ENCODE assay signal across 8 cellular contexts in the genomic region with DNA sequence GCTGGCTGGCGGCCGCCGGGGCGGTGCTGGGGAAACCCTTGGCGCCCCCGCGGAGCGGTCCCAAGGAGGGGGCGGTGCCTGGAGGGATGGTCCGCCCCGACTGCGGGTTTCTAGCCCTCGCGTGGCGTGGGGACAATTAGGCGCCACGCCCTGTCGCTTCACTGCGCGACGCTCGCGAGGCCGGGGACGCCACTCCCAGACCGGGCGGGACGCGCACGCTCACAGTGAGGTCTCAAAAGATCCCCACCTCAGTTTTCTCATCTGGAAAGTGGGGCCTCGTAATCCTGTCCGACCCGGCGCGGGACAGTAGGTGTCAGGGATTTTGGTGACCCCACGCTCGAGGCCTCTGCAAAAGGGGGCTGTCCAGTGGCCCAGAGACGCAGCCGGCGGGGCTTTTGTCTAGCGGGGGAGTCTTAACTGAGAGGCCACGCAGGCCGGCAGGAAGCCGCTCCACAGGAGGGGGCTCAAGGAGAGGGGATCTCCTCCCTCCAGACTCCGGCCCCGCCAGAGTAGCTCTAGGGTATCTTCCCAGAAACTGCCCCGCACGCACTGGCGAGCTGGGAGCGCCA. TPM values are rescaled to one million over a fixed set of nuclear protein-coding genes. Genes with fewer than 3 reads are reported as not detected.
A peak's percentile ranks its signal among the peaks of the same experiment; 100 is the strongest.
DNase-seq lines count a peak whose midpoint lies in the region; ATAC-seq and TF ChIP-seq lines count a peak whose summit lies in the region.

No MANE protein-coding gene starts in this region.

- H3K9me3 ChIP-seq in SK-N-SH, result no peaks in the 10 kb centered on the region
- H3K9me3 ChIP-seq in cardiac muscle cell (ENCODE audit: low read depth), result no peaks in the 10 kb centered on the region

- intact Hi-C loops in posterior vena cava (cut with DNase I), result loop anchor here (5.0 to 10.0 kb wide), 2 partner anchors 70 to 73 kb away; a partner anchor contains a TSS

- H3K4me1 ChIP-seq in SK-N-SH (ENCODE audit: control insufficient read depth in 1 of 2, insufficient read depth in 2 of 2, low read depth in 1 of 2, low read length in 1 of 2) (peaks cover 0 to 36% of the 10 kb centered on the region in 2 experiments; a peak in 2 of 4 replicates), cardiac muscle cell (ENCODE audit: low read depth) (peaks cover 23% of the 10 kb centered on the region)

- H3K27ac ChIP-seq in SK-N-SH (ENCODE audit: low read depth in 2 of 2, low read length in 1 of 2) (peak overlapping the region; percentile 92 to 95), cardiac muscle cell (peak overlapping the region; percentile 97)

- peaks cover 51% of the 10 kb centered on the region for H3K79me2 ChIP-seq in SK-N-SH (ENCODE audit: insufficient read depth)

- H3K9me3 Mint-ChIP-seq in activated naive CD8-positive, alpha-beta T cell (ENCODE audit: low read depth), result no peaks in the 10 kb centered on the region

- H3K4me1 Mint-ChIP-seq in activated naive CD8-positive, alpha-beta T cell (ENCODE audit: low read depth), result peaks cover 30% of the 10 kb centered on the region

- H3K36me3 ChIP-seq in SK-N-SH (replicated peaks in 1 of 2; ENCODE audit: control insufficient read depth in 1 of 2, insufficient read depth in 2 of 2, low read length in 1 of 2) (peaks cover 0 to 16% of the 10 kb centered on the region in 2 experiments), cardiac muscle cell (peaks cover 6% of the 10 kb centered on the region)

- peak overlapping the region; percentile 98 for H3K9ac ChIP-seq in SK-N-SH

- H3K36me3 Mint-ChIP-seq in activated naive CD8-positive, alpha-beta T cell, result no peaks in the 10 kb centered on the region

- CTCF ChIA-PET in SK-N-SH (lab: Yijun Ruan, JAX), result interaction anchor here (0.6 to 39.4 kb wide), 10 partner anchors 16 to 622 kb away, joined by 3 to 1109 read pairs (median 4); a partner anchor contains a TSS

- no peak for TF ChIP-seq RAD21 in SK-N-SH (IDR thresholded peaks at IDR 0.05; ENCODE audit: low read length)

- peak; percentile 73 for DNase-seq in CMK (ENCODE audit: low read depth)
- DNase-seq in HUDEP-2 (lab: John Stamatoyannopoulos, UW; ENCODE audit: unreplicated experiment in 76 of 76), result peak in 61 of 76 experiments; percentile 11 to 81 (median 58)
- DNase-seq in SK-N-SH, result peak; percentile 71
- peak; percentile 84 to 86 for DNase-seq in cardiac muscle cell (ENCODE audit: low read depth in 1 of 2, low spot score in 1 of 2)
- DNase-seq in posterior vena cava (ENCODE audit: low spot score), result peak; percentile 94
- DNase-seq in ureter (ENCODE audit: low spot score), result peak; percentile 83

- 1% methylated on average over 15 of the region's 50 CpGs for WGBS in SK-N-SH (ENCODE audit: low lambda C conversion rate)

- TF ChIP-seq EP300 in SK-N-SH (IDR thresholded peaks at IDR 0.05; ENCODE audit: borderline replicate concordance in 1 of 2, low read depth in 1 of 2, low read length in 1 of 2), result no peak

- TF ChIP-seq CTCF in SK-N-SH (IDR thresholded peaks at IDR 0.05), result no peak
- no peak for TF ChIP-seq CTCF in cardiac muscle cell (IDR thresholded peaks at IDR 0.05; ENCODE audit: low read depth, low read length)

- H3K27me3 Mint-ChIP-seq in activated naive CD8-positive, alpha-beta T cell, result no peaks in the 10 kb centered on the region

- H3K27ac Mint-ChIP-seq in activated naive CD8-positive, alpha-beta T cell, result peak overlapping the region; percentile 92

- no peaks in the 10 kb centered on the region for H3K9me2 ChIP-seq in SK-N-SH

- peak overlapping the region; percentile 91 for H3K4me3 Mint-ChIP-seq in activated naive CD8-positive, alpha-beta T cell

- H3F3A ChIP-seq in SK-N-SH (replicated peaks; ENCODE audit: insufficient read depth), result peaks cover 11% of the 10 kb centered on the region

- H3K27me3 ChIP-seq in SK-N-SH (ENCODE audit: insufficient read depth), result no peaks in the 10 kb centered on the region
- no peaks in the 10 kb centered on the region for H3K27me3 ChIP-seq in cardiac muscle cell

- peaks cover 39% of the 10 kb centered on the region for H4K20me1 ChIP-seq in SK-N-SH (ENCODE audit: insufficient read depth)

- POLR2A ChIA-PET in SK-N-SH (lab: Yijun Ruan, JAX), result interaction anchor here (0.8 to 4.3 kb wide), 8 partner anchors 16 to 154 kb away, joined by 3 to 33 read pairs (median 5); a partner anchor contains a TSS

- ATAC-seq in GM21360 (IDR thresholded peaks at IDR 0.05; ENCODE audit: unreplicated experiment), result peak; percentile 46

- H2AFZ ChIP-seq in SK-N-SH (ENCODE audit: low read depth), result peak overlapping the region; percentile 93

- H3K4me2 ChIP-seq in SK-N-SH, result peak overlapping the region; percentile 96

- H3K4me3 ChIP-seq in SK-N-SH (ENCODE audit: low read depth in 2 of 2, low read length in 1 of 2) (peak overlapping the region; percentile 98 to 99), cardiac muscle cell (peak overlapping the region; percentile 94)

TF ChIP-seq in SK-N-SH, 30 proteins besides CTCF, POLR2A, EP300 and RAD21 (continues in another document):
- no peak; the same call in 1 of the 2 replicates for TF ChIP-seq MXI1 (IDR thresholded peaks at IDR 0.05; ENCODE audit: low read depth, low read length)
- no peak for TF ChIP-seq RFX5 (IDR thresholded peaks at IDR 0.05; ENCODE audit: low read length)
- TF ChIP-seq SIN3A (IDR thresholded peaks at IDR 0.05; ENCODE audit: borderline replicate concordance, low read depth, low read length), result no peak
- TF ChIP-seq YY1 (IDR thresholded peaks at IDR 0.05; ENCODE audit: low read depth), result no peak
- TF ChIP-seq MEF2A (IDR thresholded peaks at IDR 0.05; ENCODE audit: borderline replicate concordance, low read depth), result no peak
- TF ChIP-seq CHD2 (IDR thresholded peaks at IDR 0.05; ENCODE audit: low read length, partially characterized antibody), result peak; percentile 85
- TF ChIP-seq, protein P1, sequence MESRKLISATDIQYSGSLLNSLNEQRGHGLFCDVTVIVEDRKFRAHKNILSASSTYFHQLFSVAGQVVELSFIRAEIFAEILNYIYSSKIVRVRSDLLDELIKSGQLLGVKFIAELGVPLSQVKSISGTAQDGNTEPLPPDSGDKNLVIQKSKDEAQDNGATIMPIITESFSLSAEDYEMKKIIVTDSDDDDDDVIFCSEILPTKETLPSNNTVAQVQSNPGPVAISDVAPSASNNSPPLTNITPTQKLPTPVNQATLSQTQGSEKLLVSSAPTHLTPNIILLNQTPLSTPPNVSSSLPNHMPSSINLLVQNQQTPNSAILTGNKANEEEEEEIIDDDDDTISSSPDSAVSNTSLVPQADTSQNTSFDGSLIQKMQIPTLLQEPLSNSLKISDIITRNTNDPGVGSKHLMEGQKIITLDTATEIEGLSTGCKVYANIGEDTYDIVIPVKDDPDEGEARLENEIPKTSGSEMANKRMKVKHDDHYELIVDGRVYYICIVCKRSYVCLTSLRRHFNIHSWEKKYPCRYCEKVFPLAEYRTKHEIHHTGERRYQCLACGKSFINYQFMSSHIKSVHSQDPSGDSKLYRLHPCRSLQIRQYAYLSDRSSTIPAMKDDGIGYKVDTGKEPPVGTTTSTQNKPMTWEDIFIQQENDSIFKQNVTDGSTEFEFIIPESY (IDR thresholded peaks at IDR 0.05; ENCODE audit: borderline replicate concordance, low read depth), result peak; percentile 71
- TF ChIP-seq, protein P2, sequence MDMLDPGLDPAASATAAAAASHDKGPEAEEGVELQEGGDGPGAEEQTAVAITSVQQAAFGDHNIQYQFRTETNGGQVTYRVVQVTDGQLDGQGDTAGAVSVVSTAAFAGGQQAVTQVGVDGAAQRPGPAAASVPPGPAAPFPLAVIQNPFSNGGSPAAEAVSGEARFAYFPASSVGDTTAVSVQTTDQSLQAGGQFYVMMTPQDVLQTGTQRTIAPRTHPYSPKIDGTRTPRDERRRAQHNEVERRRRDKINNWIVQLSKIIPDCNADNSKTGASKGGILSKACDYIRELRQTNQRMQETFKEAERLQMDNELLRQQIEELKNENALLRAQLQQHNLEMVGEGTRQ (IDR thresholded peaks at IDR 0.05; ENCODE audit: borderline replicate concordance, low read depth, low read length), result no peak
- TF ChIP-seq RCOR1 (IDR thresholded peaks at IDR 0.05; ENCODE audit: low read length), result peak; percentile 28; the same call in 1 of the 2 replicates
- no peak for TF ChIP-seq SMC3 (IDR thresholded peaks at IDR 0.05; ENCODE audit: low read depth, low read length)
- no peak for TF ChIP-seq TCF12 (IDR thresholded peaks at IDR 0.05)
- TF ChIP-seq NFIC (IDR thresholded peaks at IDR 0.05; ENCODE audit: borderline replicate concordance), result peak; percentile 52
- no peak; the same call in 1 of the 2 replicates for TF ChIP-seq NRF1 (IDR thresholded peaks at IDR 0.05; ENCODE audit: low read depth, low read length)
- TF ChIP-seq, protein P3, sequence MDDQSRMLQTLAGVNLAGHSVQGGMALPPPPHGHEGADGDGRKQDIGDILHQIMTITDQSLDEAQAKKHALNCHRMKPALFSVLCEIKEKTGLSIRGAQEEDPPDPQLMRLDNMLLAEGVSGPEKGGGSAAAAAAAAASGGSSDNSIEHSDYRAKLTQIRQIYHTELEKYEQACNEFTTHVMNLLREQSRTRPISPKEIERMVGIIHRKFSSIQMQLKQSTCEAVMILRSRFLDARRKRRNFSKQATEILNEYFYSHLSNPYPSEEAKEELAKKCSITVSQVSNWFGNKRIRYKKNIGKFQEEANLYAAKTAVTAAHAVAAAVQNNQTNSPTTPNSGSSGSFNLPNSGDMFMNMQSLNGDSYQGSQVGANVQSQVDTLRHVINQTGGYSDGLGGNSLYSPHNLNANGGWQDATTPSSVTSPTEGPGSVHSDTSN (IDR thresholded peaks at IDR 0.05), result no peak
- TF ChIP-seq, protein P4, sequence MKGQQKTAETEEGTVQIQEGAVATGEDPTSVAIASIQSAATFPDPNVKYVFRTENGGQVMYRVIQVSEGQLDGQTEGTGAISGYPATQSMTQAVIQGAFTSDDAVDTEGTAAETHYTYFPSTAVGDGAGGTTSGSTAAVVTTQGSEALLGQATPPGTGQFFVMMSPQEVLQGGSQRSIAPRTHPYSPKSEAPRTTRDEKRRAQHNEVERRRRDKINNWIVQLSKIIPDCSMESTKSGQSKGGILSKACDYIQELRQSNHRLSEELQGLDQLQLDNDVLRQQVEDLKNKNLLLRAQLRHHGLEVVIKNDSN (IDR thresholded peaks at IDR 0.05; ENCODE audit: borderline replicate concordance, low read depth), result no peak
- peak; percentile 34; the same call in 1 of the 2 replicates for TF ChIP-seq POLR2AphosphoS5 (IDR thresholded peaks at IDR 0.05; ENCODE audit: low read depth, low read length)
- no peak; the same call in 1 of the 2 replicates for TF ChIP-seq FOSL2 (IDR thresholded peaks at IDR 0.05; ENCODE audit: borderline replicate concordance, low read depth)
- TF ChIP-seq EZH2phosphoT487 (IDR thresholded peaks at IDR 0.05; ENCODE audit: borderline replicate concordance, low read depth), result no peak

RNA-seq across cellular contexts. Expression of a gene that starts 0.8 kb away (rescaled TPM):
- polyA plus RNA-seq in SK-N-SH (2012; rRNA removed), result 67.7 and 72.4 TPM in 2 replicates
- 32.3 and 44.4 TPM in 2 replicates for polyA plus RNA-seq in SK-N-SH (2012; cell fraction: cytosol; rRNA removed)
- polyA plus RNA-seq in SK-N-SH (2012; cell fraction: nucleus; rRNA removed), result 210 and 306 TPM in 2 replicates
- 193 and 319 TPM in 2 replicates for total RNA-seq in cardiac muscle cell
- polyA plus RNA-seq in cardiac muscle cell, result 100 and 125 TPM in 2 replicates
- total RNA-seq in posterior vena cava, result 10 to 100 TPM; 37.7 to 42.3 TPM
- total RNA-seq in ureter, result 82.2 TPM

Comparison
In these comparisons a context has a peak if more than half of its experiments do, and no peak if none do; other contexts are left out.
1. Peak in every context shown above with its lines: DNase-seq, ATAC-seq, H3K4me3 ChIP-seq and H3K27ac ChIP-seq.